In the genomic region with DNA sequence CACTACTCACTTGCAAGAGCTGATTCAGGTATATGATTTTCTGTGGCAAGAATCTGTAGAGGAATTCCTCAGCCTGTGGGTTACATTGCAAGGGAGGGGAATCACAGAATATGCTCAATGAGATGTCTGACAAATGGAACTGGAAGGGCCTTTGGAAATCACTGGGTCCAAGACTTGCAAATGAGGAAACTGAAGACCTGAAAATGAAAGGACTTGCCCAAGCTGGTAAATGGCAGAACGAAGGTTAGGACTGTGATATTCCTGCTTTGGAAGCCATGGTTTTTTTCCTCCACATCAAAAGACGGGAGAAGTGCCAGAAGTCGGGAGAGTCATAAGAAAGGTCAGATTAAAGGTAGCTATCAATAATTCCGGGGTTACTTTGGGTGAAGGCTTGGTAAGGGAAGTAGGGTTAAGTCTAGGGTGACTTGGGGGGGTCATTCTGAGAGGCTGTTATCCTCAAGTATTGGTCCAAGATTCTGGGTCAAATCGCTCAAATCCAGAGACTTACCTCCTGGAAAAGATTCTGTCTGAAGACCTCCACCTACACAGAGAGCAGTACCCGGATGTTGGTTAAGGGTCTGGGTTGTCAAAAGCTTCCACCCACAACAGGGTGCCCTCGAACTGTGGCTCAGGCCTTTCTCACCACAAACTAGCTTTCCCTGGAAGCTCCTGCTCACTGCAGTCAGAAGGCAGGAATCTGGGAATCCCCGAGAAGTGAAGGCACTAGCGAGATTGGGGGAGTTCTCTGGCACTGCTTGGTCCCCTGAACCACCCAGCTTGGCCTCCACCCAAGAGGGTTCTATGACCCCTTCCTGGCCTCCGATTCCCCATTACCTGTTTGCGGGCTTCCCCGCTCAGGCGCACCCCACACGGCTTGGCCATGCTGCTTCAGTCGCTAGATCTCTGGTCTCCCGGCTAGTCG, we compare ENCODE assay signal across 8 cellular contexts. TPM values are rescaled to one million over a fixed set of nuclear protein-coding genes. Genes with fewer than 3 reads are reported as not detected.
DNase-seq lines count a peak whose midpoint lies in the region; ATAC-seq and TF ChIP-seq lines count a peak whose summit lies in the region.

A gene with protein sequence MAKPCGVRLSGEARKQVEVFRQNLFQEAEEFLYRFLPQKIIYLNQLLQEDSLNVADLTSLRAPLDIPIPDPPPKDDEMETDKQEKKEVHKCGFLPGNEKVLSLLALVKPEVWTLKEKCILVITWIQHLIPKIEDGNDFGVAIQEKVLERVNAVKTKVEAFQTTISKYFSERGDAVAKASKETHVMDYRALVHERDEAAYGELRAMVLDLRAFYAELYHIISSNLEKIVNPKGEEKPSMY (minus strand): TSS at position 911 of the 922 bp plus-strand sequence. CDS start 29 bp downstream, at position 882.

- peak within 1 kb of the TSS; percentile 83 for H3K4me2 ChIP-seq in SK-N-SH

- ATAC-seq in SK-N-SH treated with all-trans-retinoic acid at 6 μM for 48 hours (no peak; the same call in 2 of the 3 replicates), naive B cell (ENCODE audit: low read depth in 2 of 2) (no peak), HG02759 (IDR thresholded peaks at IDR 0.05; ENCODE audit: unreplicated experiment) (no peak)

- H3K27me3 ChIP-seq in SK-N-SH (ENCODE audit: insufficient read depth): no peaks in the 10 kb centered on the region

- no peaks in the 10 kb centered on the region for H3K9me3 Mint-ChIP-seq in naive B cell

- WGBS in SK-N-SH (ENCODE audit: low lambda C conversion rate): 5% methylated on average over 17 of the region's 17 CpGs

- H3K4me1 Mint-ChIP-seq in naive B cell: peaks cover 47 to 63% (median 56%) of the 10 kb centered on the region in 3 donors

- no peak for TF ChIP-seq CTCF in SK-N-SH (IDR thresholded peaks at IDR 0.05)
- TF ChIP-seq CTCF in RWPE1 (conservative IDR thresholded peaks at IDR 0.05; ENCODE audit: low read depth): no peak
- no peak for TF ChIP-seq CTCF in epithelial cell of esophagus (IDR thresholded peaks at IDR 0.05; ENCODE audit: insufficient read depth, low read depth, low read length, missing control alignments)
- no peak for TF ChIP-seq CTCF in GM10248 (IDR thresholded peaks at IDR 0.05; ENCODE audit: control extremely low read depth, extremely low read depth, low read depth, missing control alignments)

- H3K4me3 Mint-ChIP-seq in naive B cell: peak within 1 kb of the TSS; percentile 89 to 100 (median 99)

- POLR2A ChIA-PET in SK-N-SH (lab: Yijun Ruan, JAX): interaction anchor here (0.6 to 3.9 kb wide), 16 partner anchors 8 to 97 kb away, joined by 3 to 50 read pairs (median 6); partner anchors contain the start of genes CHMP4A, DCAF11, IPO4 and IRF9
- POLR2A ChIA-PET in RWPE1 (lab: Yijun Ruan, JAX; ENCODE audit: low non-redundant PET): interaction anchor here (0.7 to 1.7 kb wide), 5 partner anchors 8 to 32 kb away, joined by 3 to 8 read pairs (median 3); partner anchors contain the start of genes DCAF11, IRF9 and PSME1
- POLR2A ChIA-PET in GM10248 (lab: Yijun Ruan, JAX): interaction anchor here (1.4 to 3.2 kb wide), 5 partner anchors 10 to 51 kb away, joined by 6 to 20 read pairs (median 12); partner anchors contain the start of genes DCAF11, IRF9, NRL and PSME1

- peaks cover 8% of the 10 kb centered on the region; the same call in 1 of the 2 replicates for H4K20me1 ChIP-seq in SK-N-SH (ENCODE audit: insufficient read depth)

- no peaks in the 10 kb centered on the region for H3K27me3 Mint-ChIP-seq in naive B cell

- peaks cover 59% of the 10 kb centered on the region for H3K79me2 ChIP-seq in SK-N-SH (ENCODE audit: insufficient read depth)

- peak within 1 kb of the TSS; percentile 79 for H3K9ac ChIP-seq in SK-N-SH

- peaks cover 7 to 15% of the 10 kb centered on the region in 2 donors for H3K36me3 Mint-ChIP-seq in naive B cell

- DNase-seq in SK-N-SH (no peak), RWPE1 (ENCODE audit: low spot score) (no peak), epithelial cell of esophagus (ENCODE audit: low read depth) (no peak), naive B cell (no peak), LoVo (ENCODE audit: low spot score) (no peak), GM10248 (ENCODE audit: extremely low spot score) (no peak)

- H3K4me3 ChIP-seq in SK-N-SH (ENCODE audit: low read depth in 2 of 2, low read length in 1 of 2) (peak within 1 kb of the TSS; percentile 93 to 98), epithelial cell of esophagus (ENCODE audit: low read length) (peak within 1 kb of the TSS; percentile 87)

- H3K27ac Mint-ChIP-seq in naive B cell: peak within 1 kb of the TSS; percentile 86 to 99 (median 96)

- H3K4me1 ChIP-seq in SK-N-SH (ENCODE audit: control insufficient read depth in 1 of 2, insufficient read depth in 2 of 2, low read depth in 1 of 2, low read length in 1 of 2): peaks cover 11 to 25% of the 10 kb centered on the region in 2 experiments

- H3K27ac ChIP-seq in SK-N-SH (ENCODE audit: low read depth in 2 of 2, low read length in 1 of 2) (peak within 1 kb of the TSS; percentile 92 to 97), RWPE1 (peak within 1 kb of the TSS; percentile 97)

- H3K9me3 ChIP-seq in SK-N-SH: no peaks in the 10 kb centered on the region

- H3K36me3 ChIP-seq in SK-N-SH (replicated peaks in 1 of 2; ENCODE audit: control insufficient read depth in 1 of 2, insufficient read depth in 2 of 2, low read length in 1 of 2): peaks cover 26 to 43% of the 10 kb centered on the region in 2 experiments

- CTCF ChIA-PET in SK-N-SH (lab: Yijun Ruan, JAX) (interaction anchor here (0.9 to 4.6 kb wide), 7 partner anchors 10 to 668 kb away, joined by 3 to 38 read pairs (median 5); partner anchors contain the start of genes IRF9, PCK2 and PSME1), RWPE1 (lab: Yijun Ruan, JAX) (interaction anchor here (0.6 to 2.0 kb wide), 3 partner anchors 8 to 28 kb away, joined by 5 to 10 read pairs (median 6); partner anchors contain the start of gene IRF9), GM10248 (lab: Yijun Ruan, JAX) (interaction anchor here (0.8 to 12.0 kb wide), 9 partner anchors 7 to 286 kb away, joined by 3 to 154 read pairs (median 6); partner anchors contain the start of genes DCAF11, IRF9, NRL and PSME1)

- peaks cover 19% of the 10 kb centered on the region for H3F3A ChIP-seq in SK-N-SH (replicated peaks; ENCODE audit: insufficient read depth)

- H3K9me2 ChIP-seq in SK-N-SH: no peaks in the 10 kb centered on the region

- peak within 1 kb of the TSS; percentile 92 for H2AFZ ChIP-seq in SK-N-SH (ENCODE audit: low read depth)

- TF ChIP-seq RAD21 in SK-N-SH (IDR thresholded peaks at IDR 0.05; ENCODE audit: low read length): no peak

- TF ChIP-seq EP300 in SK-N-SH (IDR thresholded peaks at IDR 0.05; ENCODE audit: borderline replicate concordance in 1 of 2, low read depth in 1 of 2, low read length in 1 of 2): no peak

TF ChIP-seq in SK-N-SH, 30 proteins besides CTCF, POLR2A, EP300 and RAD21 (continues in another document):
- TF ChIP-seq MAX (IDR thresholded peaks at IDR 0.05; ENCODE audit: low read depth): peak; percentile 53; the same call in 1 of the 2 replicates
- no peak for TF ChIP-seq ZBTB33 (IDR thresholded peaks at IDR 0.05; ENCODE audit: borderline replicate concordance, low read depth)
- peak; percentile 59 for TF ChIP-seq MXI1 (IDR thresholded peaks at IDR 0.05; ENCODE audit: low read depth, low read length)

TF ChIP-seq in SK-N-SH treated with all-trans-retinoic acid at 6 μM for 48 hours, 23 proteins besides CTCF, POLR2A, EP300 and RAD21 (continues in another document):
- TF ChIP-seq ESRRG (CRISPR knock-in tag; IDR thresholded peaks at IDR 0.05): no peak
- TF ChIP-seq RARB (CRISPR knock-in tag; IDR thresholded peaks at IDR 0.05): no peak
- no peak for TF ChIP-seq CREB5 (CRISPR knock-in tag; IDR thresholded peaks at IDR 0.05; ENCODE audit: low read depth)
- TF ChIP-seq, protein P1, sequence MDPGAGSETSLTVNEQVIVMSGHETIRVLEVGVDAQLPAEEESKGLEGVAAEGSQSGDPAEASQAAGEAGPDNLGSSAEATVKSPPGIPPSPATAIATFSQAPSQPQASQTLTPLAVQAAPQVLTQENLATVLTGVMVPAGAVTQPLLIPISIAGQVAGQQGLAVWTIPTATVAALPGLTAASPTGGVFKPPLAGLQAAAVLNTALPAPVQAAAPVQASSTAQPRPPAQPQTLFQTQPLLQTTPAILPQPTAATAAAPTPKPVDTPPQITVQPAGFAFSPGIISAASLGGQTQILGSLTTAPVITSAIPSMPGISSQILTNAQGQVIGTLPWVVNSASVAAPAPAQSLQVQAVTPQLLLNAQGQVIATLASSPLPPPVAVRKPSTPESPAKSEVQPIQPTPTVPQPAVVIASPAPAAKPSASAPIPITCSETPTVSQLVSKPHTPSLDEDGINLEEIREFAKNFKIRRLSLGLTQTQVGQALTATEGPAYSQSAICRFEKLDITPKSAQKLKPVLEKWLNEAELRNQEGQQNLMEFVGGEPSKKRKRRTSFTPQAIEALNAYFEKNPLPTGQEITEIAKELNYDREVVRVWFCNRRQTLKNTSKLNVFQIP (CRISPR knock-in tag; IDR thresholded peaks at IDR 0.05; ENCODE audit: borderline replicate concordance, low read depth): no peak
- no peak for TF ChIP-seq GLIS3 (CRISPR knock-in tag; IDR thresholded peaks at IDR 0.05)
- no peak for TF ChIP-seq CSDC2 (CRISPR knock-in tag; IDR thresholded peaks at IDR 0.05)
- TF ChIP-seq, protein P2, sequence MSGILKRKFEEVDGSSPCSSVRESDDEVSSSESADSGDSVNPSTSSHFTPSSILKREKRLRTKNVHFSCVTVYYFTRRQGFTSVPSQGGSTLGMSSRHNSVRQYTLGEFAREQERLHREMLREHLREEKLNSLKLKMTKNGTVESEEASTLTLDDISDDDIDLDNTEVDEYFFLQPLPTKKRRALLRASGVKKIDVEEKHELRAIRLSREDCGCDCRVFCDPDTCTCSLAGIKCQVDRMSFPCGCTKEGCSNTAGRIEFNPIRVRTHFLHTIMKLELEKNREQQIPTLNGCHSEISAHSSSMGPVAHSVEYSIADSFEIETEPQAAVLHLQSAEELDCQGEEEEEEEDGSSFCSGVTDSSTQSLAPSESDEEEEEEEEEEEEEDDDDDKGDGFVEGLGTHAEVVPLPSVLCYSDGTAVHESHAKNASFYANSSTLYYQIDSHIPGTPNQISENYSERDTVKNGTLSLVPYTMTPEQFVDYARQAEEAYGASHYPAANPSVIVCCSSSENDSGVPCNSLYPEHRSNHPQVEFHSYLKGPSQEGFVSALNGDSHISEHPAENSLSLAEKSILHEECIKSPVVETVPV (CRISPR knock-in tag; IDR thresholded peaks at IDR 0.05): no peak

RNA-seq across cellular contexts. Expression of the gene that starts here (rescaled TPM):
- 129 and 147 TPM in 2 replicates for polyA plus RNA-seq in SK-N-SH (2012; rRNA removed)
- 132 and 159 TPM in 2 replicates for polyA plus RNA-seq in SK-N-SH (2012; cell fraction: cytosol; rRNA removed)
- polyA plus RNA-seq in SK-N-SH (2012; cell fraction: nucleus; rRNA removed): 240 and 296 TPM in 2 replicates
- polyA plus RNA-seq in naive B cell (ENCODE audit: low read depth in 6 of 6): 100 to 1,000 TPM; 257 to 514 (median 294) TPM
